Comparison of ENCODE assay signal across 13 cellular contexts in genomic region chr14:101916816-101917412, GRCh38. TPM values are rescaled to one million over a fixed set of nuclear protein-coding genes. Genes with fewer than 3 reads are reported as not detected.
DNase-seq lines count a peak whose midpoint lies in the region; ATAC-seq, FAIRE-seq and TF ChIP-seq lines count a peak whose summit lies in the region.
"Had no signal": no experiment of that assay in that cellular context is flagged by ENCODE, and none has a peak within 500 bp of the region (broad histone marks: within the 10 kb centered on the region; RNA-seq: fewer than 3 reads in every experiment).

No MANE protein-coding gene starts in this region.

- H2AK5ac ChIP-seq in IMR-90 (ENCODE audit: low read depth, low read length): no peak overlapping the region

- peaks cover 0 to 13% of the 10 kb centered on the region in 2 experiments; a peak in 1 of 4 replicates for H3K79me1 ChIP-seq in IMR-90 (ENCODE audit: low read depth in 1 of 2, low read length in 2 of 2)

- no peak for TF ChIP-seq RAD21 in IMR-90 (IDR thresholded peaks at IDR 0.05; ENCODE audit: low read length)

- no peak overlapping the region for H3K4me2 ChIP-seq in IMR-90 (ENCODE audit: low read depth, low read length)

- H3K4me3 Mint-ChIP-seq in activated naive CD8-positive, alpha-beta T cell treated with anti-CD3 and anti-CD28 coated beads for 36 hours: no peak overlapping the region

- H3K4me1 ChIP-seq in IMR-90 (ENCODE audit: control insufficient read depth, insufficient read depth, low read length) (no peaks in the 10 kb centered on the region), iPS-18a (ENCODE audit: control insufficient read depth, low read depth, low read length) (peaks cover 30% of the 10 kb centered on the region), suprapubic skin (no peaks in the 10 kb centered on the region)
- H3K4me1 ChIP-seq: body of pancreas, right lobe of liver, testis had no signal

- no peak overlapping the region for H2BK5ac ChIP-seq in IMR-90 (ENCODE audit: low read depth, low read length, poor library complexity, severe bottlenecking)

- no peak for TF ChIP-seq CTCF in IMR-90 (conservative IDR thresholded peaks at IDR 0.05; ENCODE audit: low read depth, low read length)
- no peak for TF ChIP-seq CTCF in suprapubic skin (IDR thresholded peaks at IDR 0.05)

- no peak overlapping the region for H2BK120ac ChIP-seq in IMR-90 (ENCODE audit: low read depth, low read length)

- no peak overlapping the region for H4K8ac ChIP-seq in IMR-90 (ENCODE audit: low read depth in 2 of 2, low read length in 2 of 2)

- no peaks in the 10 kb centered on the region for H3K4me1 Mint-ChIP-seq in activated naive CD8-positive, alpha-beta T cell treated with anti-CD3 and anti-CD28 coated beads for 36 hours

- BruUV-seq in IMR-90 (replicated peaks; lab: Mats Ljungman, UMichigan): no TSS peak

- TF ChIP-seq EP300 in suprapubic skin (IDR thresholded peaks at IDR 0.05): no peak

- peaks cover 9% of the 10 kb centered on the region for H3K36me3 Mint-ChIP-seq in activated naive CD8-positive, alpha-beta T cell treated with anti-CD3 and anti-CD28 coated beads for 36 hours

- no peak for ATAC-seq in IMR-90 (ENCODE audit: low read depth)
- peak; percentile 70 for ATAC-seq in sciatic nerve
- ATAC-seq: body of pancreas had no signal

- POLR2A ChIA-PET in IMR-90 (lab: Charles Lee; ENCODE audit: unreplicated experiment): no interaction called here

- no peak for DNase-seq in IMR-90
- no peak for DNase-seq in activated naive CD8-positive, alpha-beta T cell treated with anti-CD3 and anti-CD28 coated beads for 36 hours
- DNase-seq in sciatic nerve (ENCODE audit: low spot score): peak; percentile 63
- no peak for DNase-seq in suprapubic skin (ENCODE audit: low spot score in 2 of 2)
- DNase-seq in GM12891 (ENCODE audit: insufficient read length, low spot score): no peak
- DNase-seq in HCEC 1CT: no peak
- DNase-seq: body of pancreas, NCI-H510A, right lobe of liver, RPMI8226, testis had no signal

- H3K9me3 ChIP-seq in IMR-90 (ENCODE audit: control insufficient read depth, insufficient read depth, low read length): no peaks in the 10 kb centered on the region
- no peaks in the 10 kb centered on the region for H3K9me3 ChIP-seq in iPS-18a (ENCODE audit: control insufficient read depth, low read depth, low read length)
- no peaks in the 10 kb centered on the region for H3K9me3 ChIP-seq in suprapubic skin
- H3K9me3 ChIP-seq: body of pancreas, right lobe of liver, testis had no signal

- H3K23ac ChIP-seq in IMR-90 (ENCODE audit: low read depth, low read length): no peak overlapping the region

- no peak overlapping the region for H3K14ac ChIP-seq in IMR-90 (replicated peaks; ENCODE audit: low read depth, low read length)

- dilution Hi-C loops in IMR-90 (cut with HindIII; ENCODE audit: low sequenced_read_pairs, unreplicated experiment): no loop called here

- H3K4ac ChIP-seq in IMR-90 (ENCODE audit: low read depth, low read length): no peak overlapping the region

- H3K9ac ChIP-seq in IMR-90 (ENCODE audit: low read depth, low read length) (no peak overlapping the region), iPS-18a (ENCODE audit: low read length) (no peak overlapping the region)

- H4K20me1 ChIP-seq in IMR-90 (ENCODE audit: insufficient read depth, low read length): no peaks in the 10 kb centered on the region

- no peak overlapping the region for H3K4me3 ChIP-seq in IMR-90 (ENCODE audit: insufficient read depth, low read depth, low read length)
- H3K4me3 ChIP-seq in iPS-18a (ENCODE audit: low read length): peak overlapping the region; percentile 21
- H3K4me3 ChIP-seq in suprapubic skin: no peak overlapping the region
- H3K4me3 ChIP-seq: body of pancreas, right lobe of liver, testis had no signal

- in situ Hi-C loops in IMR-90 (cut with MboI; ENCODE audit: low sequenced_read_pairs): no loop called here

- TF ChIP-seq POLR2A in IMR-90 (IDR thresholded peaks at IDR 0.05; ENCODE audit: low read depth, low read length) (no peak), suprapubic skin (IDR thresholded peaks at IDR 0.05) (no peak), GM12891 (IDR thresholded peaks at IDR 0.05; ENCODE audit: low read depth, low read length) (no peak)

- H2BK15ac ChIP-seq in IMR-90 (ENCODE audit: low read depth, low read length): no peak overlapping the region

- no peaks in the 10 kb centered on the region for H3K27me3 Mint-ChIP-seq in activated naive CD8-positive, alpha-beta T cell treated with anti-CD3 and anti-CD28 coated beads for 36 hours

- CTCF ChIA-PET in IMR-90 (lab: Yijun Ruan, JAX): no interaction called here

- 52% methylated on average over 10 of the region's 18 CpGs; no CpG with 5 or more reads in 1 of the 2 experiments for WGBS in IMR-90 (ENCODE audit: extremely low coverage in 2 of 2, insufficient read length in 1 of 2), 2 experiments
- 88% methylated on average over 17 of the region's 18 CpGs for WGBS in suprapubic skin

- H2BK20ac ChIP-seq in IMR-90 (ENCODE audit: low read depth, low read length): no peak overlapping the region

- intact Hi-C loops in IMR-90 (cut with micrococcal nuclease): no loop called here
- intact Hi-C loops in sciatic nerve (cut with DNase I): no loop called here

- H3K36me3 ChIP-seq in IMR-90 (ENCODE audit: control insufficient read depth, insufficient read depth, low read length): peaks cover 13% of the 10 kb centered on the region
- H3K36me3 ChIP-seq in iPS-18a (ENCODE audit: control insufficient read depth, low read depth, low read length): no peaks in the 10 kb centered on the region
- peaks cover 70% of the 10 kb centered on the region for H3K36me3 ChIP-seq in suprapubic skin

- no peak overlapping the region for H2AFZ ChIP-seq in IMR-90 (replicated peaks; ENCODE audit: low read length, poor library complexity)

- H4K5ac ChIP-seq in IMR-90 (ENCODE audit: low read depth, low read length): no peak overlapping the region

- no peak overlapping the region for H3K56ac ChIP-seq in IMR-90 (ENCODE audit: extremely low read depth, insufficient read depth, low read length)

- no peaks in the 10 kb centered on the region for H3K9me3 Mint-ChIP-seq in activated naive CD8-positive, alpha-beta T cell treated with anti-CD3 and anti-CD28 coated beads for 36 hours

- no peaks in the 10 kb centered on the region for H3K27me3 ChIP-seq in IMR-90 (ENCODE audit: control insufficient read depth, insufficient read depth, low read length)
- no peaks in the 10 kb centered on the region for H3K27me3 ChIP-seq in iPS-18a (ENCODE audit: control insufficient read depth, insufficient read depth, low read length)
- H3K27me3 ChIP-seq in suprapubic skin: no peaks in the 10 kb centered on the region
- H3K27me3 ChIP-seq: body of pancreas, right lobe of liver, testis had no signal

- peak overlapping the region; percentile 82 for H2AK9ac ChIP-seq in IMR-90 (replicated peaks; ENCODE audit: low read depth, low read length, poor library complexity)

- no peak for FAIRE-seq in GM12891 (lab: Jason Lieb, UNC)
- FAIRE-seq: endothelial cell of umbilical vein had no signal

- H3K9me1 ChIP-seq in IMR-90 (ENCODE audit: insufficient read depth, low read length): no peaks in the 10 kb centered on the region; the same call in 1 of the 2 replicates

- H3K27ac ChIP-seq in IMR-90 (ENCODE audit: insufficient read depth, low read length): no peak overlapping the region
- H3K27ac ChIP-seq in iPS-18a (ENCODE audit: low read length): no peak overlapping the region
- H3K27ac ChIP-seq in suprapubic skin: no peak overlapping the region
- H3K27ac ChIP-seq: body of pancreas, right lobe of liver, testis had no signal

- H3K27ac Mint-ChIP-seq in activated naive CD8-positive, alpha-beta T cell treated with anti-CD3 and anti-CD28 coated beads for 36 hours: peak overlapping the region; percentile 47

- no peak overlapping the region for H3K18ac ChIP-seq in IMR-90 (ENCODE audit: low read depth, low read length)

- H4K91ac ChIP-seq in IMR-90 (ENCODE audit: insufficient read depth, low read depth, low read length): no peak overlapping the region

TF ChIP-seq in IMR-90, 13 proteins besides CTCF, POLR2A, EP300 and RAD21 (continues in another document):
- TF ChIP-seq NFE2L2 (IDR thresholded peaks at IDR 0.05; ENCODE audit: low read depth, low read length) (no peak), MAZ (IDR thresholded peaks at IDR 0.05; ENCODE audit: borderline replicate concordance, low read depth, low read length) (no peak), CHD1 (IDR thresholded peaks at IDR 0.05; ENCODE audit: low read depth, low read length) (no peak), MXI1 (IDR thresholded peaks at IDR 0.05; ENCODE audit: borderline replicate concordance, low read depth, low read length) (no peak), BHLHE40 (IDR thresholded peaks at IDR 0.05; ENCODE audit: low read depth, low read length) (no peak), CEBPB (IDR thresholded peaks at IDR 0.05; ENCODE audit: low read depth, low read length) (no peak), RFX5 (IDR thresholded peaks at IDR 0.05; ENCODE audit: low read depth, low read length) (no peak), FOS (IDR thresholded peaks at IDR 0.05; ENCODE audit: low read depth, low read length) (no peak), SMC3 (IDR thresholded peaks at IDR 0.05; ENCODE audit: low read depth, low read length) (no peak)

TF ChIP-seq in GM12891, 5 proteins besides CTCF, POLR2A, EP300 and RAD21:
- TF ChIP-seq POLR2AphosphoS5 (IDR thresholded peaks at IDR 0.05; ENCODE audit: low read depth, low read length): no peak
- no peak for TF ChIP-seq SPI1 (IDR thresholded peaks at IDR 0.05; ENCODE audit: low read depth, low read length)
- no peak for TF ChIP-seq TAF1 (IDR thresholded peaks at IDR 0.05; ENCODE audit: low read depth, low read length)
- TF ChIP-seq POU2F2 (IDR thresholded peaks at IDR 0.05; ENCODE audit: low read depth, low read length): no peak
- no peak for TF ChIP-seq PAX5 (IDR thresholded peaks at IDR 0.05; ENCODE audit: insufficient read depth, low read length, severe bottlenecking)

RNA-seq across cellular contexts. Expression of gene DYNC1H1, which starts 47.5 kb away (rescaled TPM):
- total RNA-seq in IMR-90 (2012; rRNA removed) (612 and 670 TPM in 2 replicates), sciatic nerve (496 TPM), suprapubic skin (100 to 1,000 TPM; 556 to 753 (median 634) TPM)
- polyA plus RNA-seq in IMR-90 (2012; rRNA removed): 221 and 240 TPM in 2 replicates
- polyA plus RNA-seq in IMR-90 (2012; cell fraction: cytosol; rRNA removed): 167 and 240 TPM in 2 replicates
- polyA plus RNA-seq in IMR-90 (2012; cell fraction: nucleus; rRNA removed; ENCODE audit: low replicate concordance): 278 and 585 TPM in 2 replicates
- total RNA-seq in activated naive CD8-positive, alpha-beta T cell treated with anti-CD3 and anti-CD28 coated beads for 36 hours: 100 to 1,000 TPM; 216 to 227 TPM
- polyA plus RNA-seq in GM12891 (2012; ENCODE audit: low read depth, missing spikeins): 67.4 TPM
